Comparison of ENCODE assay signal across 17 cellular contexts in genomic region chr21:42055425-42055824, GRCh38. TPM values are rescaled to one million over a fixed set of nuclear protein-coding genes. Genes with fewer than 3 reads are reported as not detected.
A peak's percentile ranks its signal among the peaks of the same experiment; 100 is the strongest.
DNase-seq lines count a peak whose midpoint lies in the region; ATAC-seq, FAIRE-seq and TF ChIP-seq lines count a peak whose summit lies in the region.
"Had no signal": no experiment of that assay in that cellular context is flagged by ENCODE, and none has a peak within 500 bp of the region (broad histone marks: within the 10 kb centered on the region; RNA-seq: fewer than 3 reads in every experiment).

No MANE protein-coding gene starts in this region.

- H3K18ac ChIP-seq in IMR-90 (ENCODE audit: low read depth, low read length): no peak overlapping the region; the same call in 1 of the 2 replicates
- no peak overlapping the region for H3K18ac ChIP-seq in H1 (ENCODE audit: extremely low read depth, low read length)

- H3K27ac Mint-ChIP-seq in naive thymus-derived CD8-positive, alpha-beta T cell: peak overlapping the region in 6 of 10 donors; percentile 31 to 82 (median 68)
- H3K27ac Mint-ChIP-seq in progenitor cell of endocrine pancreas: no peak overlapping the region
- no peak overlapping the region for H3K27ac Mint-ChIP-seq in CD8-positive, alpha-beta T cell

- H3K36me3 ChIP-seq in IMR-90 (ENCODE audit: control insufficient read depth, insufficient read depth, low read length) (no peaks in the 10 kb centered on the region), H1 (ENCODE audit: control insufficient read depth in 2 of 4, insufficient read depth in 4 of 4, low read length in 3 of 4) (no peaks in the 10 kb centered on the region), stomach (no peaks in the 10 kb centered on the region)
- H3K36me3 ChIP-seq in CD8-positive, alpha-beta T cell (ENCODE audit: insufficient read depth, low read length): no peaks in the 10 kb centered on the region
- H3K36me3 ChIP-seq: BLaER1 treated with 17β-estradiol and CSF1 and Interleukin-3, amounts not matched to agents 10 nM and 100 nM had no signal

- peak overlapping the region; percentile 82; the same call in 2 of the 3 replicates for H2BK15ac ChIP-seq in IMR-90 (ENCODE audit: low read depth, low read length)
- no peak overlapping the region for H2BK15ac ChIP-seq in H1 (ENCODE audit: low read length)

- CTCF ChIA-PET in IMR-90 (lab: Yijun Ruan, JAX) (no interaction called here), H1 (lab: Charles Lee; ENCODE audit: partially characterized antibody) (no interaction called here)
- CTCF ChIA-PET in CD8-positive, alpha-beta T cell (lab: Charles Lee): no interaction called here

- POLR2A ChIA-PET in IMR-90 (lab: Charles Lee; ENCODE audit: unreplicated experiment) (no interaction called here), H1 (lab: Charles Lee; ENCODE audit: partially characterized antibody) (no interaction called here)
- POLR2A ChIA-PET in naive thymus-derived CD8-positive, alpha-beta T cell (lab: Charles Lee): interaction anchor here (0.6 kb wide), 1 partner anchor 8 kb away, joined by 3 read pairs; no protein-coding TSS in a partner anchor
- POLR2A ChIA-PET in CD8-positive, alpha-beta T cell (lab: Charles Lee): no interaction called here

- H3K4me3 ChIP-seq in IMR-90 (ENCODE audit: insufficient read depth, low read depth, low read length): no peak overlapping the region
- no peak overlapping the region for H3K4me3 ChIP-seq in H1 (ENCODE audit: extremely low read depth in 1 of 4, insufficient read depth in 2 of 4, low read depth in 3 of 4, low read length in 4 of 4)
- H3K4me3 ChIP-seq in stomach: no peak overlapping the region
- H3K4me3 ChIP-seq in CD8-positive, alpha-beta T cell (ENCODE audit: low read depth, low read length): no peak overlapping the region
- H3K4me3 ChIP-seq: BLaER1 treated with 17β-estradiol and CSF1 and Interleukin-3, amounts not matched to agents 10 nM and 100 nM; GM12878 had no signal

- no peak overlapping the region for H2BK12ac ChIP-seq in H1 (ENCODE audit: low read depth, low read length)

- TF ChIP-seq RAD21 in IMR-90 (IDR thresholded peaks at IDR 0.05; ENCODE audit: low read length) (no peak), H1 (IDR thresholded peaks at IDR 0.05 in 1 of 2, conservative IDR thresholded peaks at IDR 0.05 in 1 of 2; ENCODE audit: low read depth in 2 of 2, low read length in 2 of 2) (no peak)

- H3K9me1 ChIP-seq in IMR-90 (ENCODE audit: insufficient read depth, low read length): peaks cover 31% of the 10 kb centered on the region

- no peak overlapping the region for H3K4me3 Mint-ChIP-seq in naive thymus-derived CD8-positive, alpha-beta T cell
- H3K4me3 Mint-ChIP-seq in progenitor cell of endocrine pancreas (ENCODE audit: low read depth): peak overlapping the region; percentile 23
- H3K4me3 Mint-ChIP-seq in CD8-positive, alpha-beta T cell: no peak overlapping the region
- H3K4me3 Mint-ChIP-seq: B cell; CD4-positive, CD25-positive, alpha-beta regulatory T cell; H9 had no signal

- H2AK9ac ChIP-seq in IMR-90 (replicated peaks; ENCODE audit: low read depth, low read length, poor library complexity): no peak overlapping the region

- H3K4ac ChIP-seq in IMR-90 (ENCODE audit: low read depth, low read length) (peak overlapping the region; percentile 68), H1 (replicated peaks; ENCODE audit: insufficient read length, low read depth, low read length) (peak overlapping the region; percentile 49)

- H2BK20ac ChIP-seq in IMR-90 (ENCODE audit: low read depth, low read length) (no peak overlapping the region; the same call in 1 of the 2 replicates), H1 (ENCODE audit: low read length) (no peak overlapping the region)

- H3K9me3 ChIP-seq in IMR-90 (ENCODE audit: control insufficient read depth, insufficient read depth, low read length) (no peaks in the 10 kb centered on the region), H1 (ENCODE audit: insufficient read depth in 2 of 2, low read depth in 1 of 2, low read length in 1 of 2) (peaks cover 0 to 2% of the 10 kb centered on the region in 2 experiments; a peak in 1 of 4 replicates), stomach (no peaks in the 10 kb centered on the region)
- H3K9me3 ChIP-seq in CD8-positive, alpha-beta T cell (ENCODE audit: low read length): no peaks in the 10 kb centered on the region

- peaks cover 0 to 4% (median 0%) of the 10 kb centered on the region in 9 donors for H3K9me3 Mint-ChIP-seq in naive thymus-derived CD8-positive, alpha-beta T cell
- peaks cover 11% of the 10 kb centered on the region for H3K9me3 Mint-ChIP-seq in progenitor cell of endocrine pancreas (ENCODE audit: low read depth)
- H3K9me3 Mint-ChIP-seq in CD8-positive, alpha-beta T cell: no peaks in the 10 kb centered on the region
- H3K9me3 Mint-ChIP-seq: CD4-positive, CD25-positive, alpha-beta regulatory T cell had no signal

- peaks cover 4 to 13% of the 10 kb centered on the region in 2 experiments; a peak in 2 of 4 replicates for H3K79me1 ChIP-seq in IMR-90 (ENCODE audit: low read depth in 1 of 2, low read length in 2 of 2)
- no peaks in the 10 kb centered on the region for H3K79me1 ChIP-seq in H1 (ENCODE audit: low read depth, low read length)

- intact Hi-C loops in IMR-90 (cut with micrococcal nuclease) (no loop called here), stomach (cut with DNase I; ENCODE audit: low total_unique reads) (no loop called here)
- intact Hi-C loops in CD8-positive, alpha-beta T cell (cut with DNase I, micrococcal nuclease): no loop called here

- no peak overlapping the region for H2AFZ ChIP-seq in IMR-90 (replicated peaks; ENCODE audit: low read length, poor library complexity)
- H2AFZ ChIP-seq in H1 (ENCODE audit: low read length): no peak overlapping the region

- H3K27ac ChIP-seq in IMR-90 (ENCODE audit: insufficient read depth, low read length) (no peak overlapping the region), H1 (ENCODE audit: low read depth, low read length) (no peak overlapping the region), stomach (no peak overlapping the region)
- H3K27ac ChIP-seq in CD8-positive, alpha-beta T cell (ENCODE audit: low read depth, low read length): no peak overlapping the region
- H3K27ac ChIP-seq: BLaER1 treated with 17β-estradiol and CSF1 and Interleukin-3, amounts not matched to agents 10 nM and 100 nM; KMS-11 had no signal

- H4K5ac ChIP-seq in IMR-90 (ENCODE audit: low read depth, low read length): no peak overlapping the region; the same call in 1 of the 2 replicates
- no peak overlapping the region for H4K5ac ChIP-seq in H1 (ENCODE audit: insufficient read length, low read depth, low read length)

- H2AK5ac ChIP-seq in IMR-90 (ENCODE audit: low read depth, low read length): peak overlapping the region; percentile 79
- no peak overlapping the region for H2AK5ac ChIP-seq in H1 (ENCODE audit: low read depth, low read length)

- H4K20me1 ChIP-seq in IMR-90 (ENCODE audit: insufficient read depth, low read length): no peaks in the 10 kb centered on the region; the same call in 1 of the 2 replicates
- no peaks in the 10 kb centered on the region for H4K20me1 ChIP-seq in H1 (replicated peaks in 1 of 2; ENCODE audit: control insufficient read depth in 1 of 2, insufficient read depth in 2 of 2, low read length in 2 of 2)

- no peaks in the 10 kb centered on the region for H3K23me2 ChIP-seq in H1 (ENCODE audit: low read depth, low read length)

- 100% methylated on average over 3 of the region's 9 CpGs; no CpG with 5 or more reads in 1 of the 2 experiments for WGBS in IMR-90 (ENCODE audit: extremely low coverage in 2 of 2, insufficient read length in 1 of 2), 2 experiments
- WGBS in H1 (ENCODE audit: extremely low coverage in 1 of 2, insufficient coverage in 1 of 2, insufficient read length in 1 of 2, insufficient replicate concordance in 2 of 2, low coverage in 1 of 2, low lambda C conversion rate in 2 of 2, missing lambda C conversion rate in 1 of 2), 2 experiments: 84% methylated on average over 8 of the region's 9 CpGs; no CpG with 5 or more reads in 1 of the 2 experiments
- WGBS in stomach, 5 donors: 85 to 96% (median 93%) methylated on average over 9 of the region's 9 CpGs

- in situ Hi-C loops in IMR-90 (cut with MboI; ENCODE audit: low sequenced_read_pairs): no loop called here

- no peak overlapping the region for H3K9ac ChIP-seq in IMR-90 (ENCODE audit: low read depth, low read length)
- no peak overlapping the region for H3K9ac ChIP-seq in H1 (replicated peaks in 1 of 4; ENCODE audit: extremely low read depth in 1 of 4, low read depth in 3 of 4, low read length in 3 of 4)
- H3K9ac ChIP-seq: BLaER1 treated with 17β-estradiol and CSF1 and Interleukin-3, amounts not matched to agents 10 nM and 100 nM; KMS-11 had no signal

- H4K8ac ChIP-seq in IMR-90 (ENCODE audit: low read depth in 2 of 2, low read length in 2 of 2) (no peak overlapping the region; a peak in 1 of 4 replicates), H1 (ENCODE audit: extremely low read depth, insufficient read depth, low read length) (no peak overlapping the region)

- H3K36me3 Mint-ChIP-seq in naive thymus-derived CD8-positive, alpha-beta T cell: no peaks in the 10 kb centered on the region
- peaks cover 2% of the 10 kb centered on the region for H3K36me3 Mint-ChIP-seq in progenitor cell of endocrine pancreas (ENCODE audit: insufficient read depth)
- H3K36me3 Mint-ChIP-seq in CD8-positive, alpha-beta T cell: no peaks in the 10 kb centered on the region

- peaks cover 20% of the 10 kb centered on the region for H3K4me1 ChIP-seq in IMR-90 (ENCODE audit: control insufficient read depth, insufficient read depth, low read length)
- H3K4me1 ChIP-seq in H1 (replicated peaks in 1 of 4; ENCODE audit: control insufficient read depth in 3 of 4, insufficient read depth in 4 of 4, low read length in 3 of 4): peaks cover 0 to 12% (median 3%) of the 10 kb centered on the region in 4 experiments; a peak in 2 of 7 replicates
- peaks cover 31 to 42% (median 35%) of the 10 kb centered on the region in 4 donors for H3K4me1 ChIP-seq in stomach
- H3K4me1 ChIP-seq in CD8-positive, alpha-beta T cell (ENCODE audit: insufficient read depth, low read length): peaks cover 4% of the 10 kb centered on the region

- no peaks in the 10 kb centered on the region for H3K27me3 Mint-ChIP-seq in naive thymus-derived CD8-positive, alpha-beta T cell
- no peaks in the 10 kb centered on the region for H3K27me3 Mint-ChIP-seq in progenitor cell of endocrine pancreas
- no peaks in the 10 kb centered on the region for H3K27me3 Mint-ChIP-seq in CD8-positive, alpha-beta T cell (ENCODE audit: low read depth)
- H3K27me3 Mint-ChIP-seq: B cell had no signal

- TF ChIP-seq CTCF in IMR-90 (conservative IDR thresholded peaks at IDR 0.05; ENCODE audit: low read depth, low read length): no peak
- TF ChIP-seq CTCF in H1 (IDR thresholded peaks at IDR 0.05; ENCODE audit: control extremely low read depth in 1 of 3, insufficient read depth in 1 of 3, low read depth in 1 of 3, low read length in 3 of 3): no peak
- no peak for TF ChIP-seq CTCF in progenitor cell of endocrine pancreas (IDR thresholded peaks at IDR 0.05; ENCODE audit: unreplicated experiment)
- TF ChIP-seq CTCF in stomach (IDR thresholded peaks at IDR 0.05): no peak
- no peak for TF ChIP-seq CTCF in CD8-positive, alpha-beta T cell (IDR thresholded peaks at IDR 0.05)
- no peak for TF ChIP-seq CTCF in GM20000 (IDR thresholded peaks at IDR 0.05; ENCODE audit: extremely low read depth, missing control alignments)

- peaks cover 18 to 39% (median 31%) of the 10 kb centered on the region in 4 donors for H3K4me1 Mint-ChIP-seq in naive thymus-derived CD8-positive, alpha-beta T cell
- H3K4me1 Mint-ChIP-seq in progenitor cell of endocrine pancreas (ENCODE audit: low read depth): peaks cover 40% of the 10 kb centered on the region
- H3K4me1 Mint-ChIP-seq in CD8-positive, alpha-beta T cell (ENCODE audit: low read depth): peaks cover 27% of the 10 kb centered on the region

- peak overlapping the region; percentile 97 for H2BK120ac ChIP-seq in IMR-90 (ENCODE audit: low read depth, low read length)
- H2BK120ac ChIP-seq in H1 (replicated peaks; ENCODE audit: low read depth, low read length): no peak overlapping the region

- no peak overlapping the region for H3K4me2 ChIP-seq in IMR-90 (ENCODE audit: low read depth, low read length)
- no peak overlapping the region for H3K4me2 ChIP-seq in H1 (ENCODE audit: insufficient read depth in 1 of 2, low read depth in 2 of 2, low read length in 2 of 2)
- H3K4me2 ChIP-seq: BLaER1 treated with 17β-estradiol and CSF1 and Interleukin-3, amounts not matched to agents 10 nM and 100 nM; KMS-11 had no signal

- H3K27me3 ChIP-seq in IMR-90 (ENCODE audit: control insufficient read depth, insufficient read depth, low read length) (no peaks in the 10 kb centered on the region), H1 (replicated peaks in 1 of 4; ENCODE audit: control insufficient read depth in 3 of 4, extremely low read depth in 1 of 4, insufficient read depth in 3 of 4, low read length in 3 of 4) (no peaks in the 10 kb centered on the region), stomach (no peaks in the 10 kb centered on the region)
- no peaks in the 10 kb centered on the region for H3K27me3 ChIP-seq in CD8-positive, alpha-beta T cell (ENCODE audit: insufficient read depth, low read length)

- no peaks in the 10 kb centered on the region for H3K79me2 ChIP-seq in H1 (ENCODE audit: control insufficient read depth in 1 of 2, insufficient read depth in 2 of 2, low read length in 2 of 2)

- DNase-seq in IMR-90 (no peak), H1 (ENCODE audit: low read depth in 1 of 2, low spot score in 2 of 2) (no peak), progenitor cell of endocrine pancreas (ENCODE audit: low spot score, unreplicated experiment) (no peak), stomach (no peak), GM19240 (ENCODE audit: insufficient read length, low spot score) (no peak), GM20000 (ENCODE audit: low spot score) (no peak)
- no peak for DNase-seq in naive thymus-derived CD8-positive, alpha-beta T cell
- DNase-seq in CD8-positive, alpha-beta T cell: no peak
- DNase-seq: CD4-positive, CD25-positive, alpha-beta regulatory T cell; DMS79 treated with DMSO at 0.1 percent for 48 hours; GOT3; H9 had no signal

- H4K91ac ChIP-seq in IMR-90 (ENCODE audit: insufficient read depth, low read depth, low read length) (peak overlapping the region; percentile 96; the same call in 1 of the 2 replicates), H1 (replicated peaks; ENCODE audit: insufficient read length, low read length) (no peak overlapping the region)

- no peak overlapping the region for H3K23ac ChIP-seq in IMR-90 (ENCODE audit: low read depth, low read length)
- H3K23ac ChIP-seq in H1 (ENCODE audit: insufficient read length): no peak overlapping the region

- FAIRE-seq in H1 (lab: Jason Lieb, UNC): no peak
- FAIRE-seq: GM12878 had no signal

- dilution Hi-C loops in IMR-90 (cut with HindIII; ENCODE audit: low sequenced_read_pairs, unreplicated experiment): no loop called here

- ATAC-seq in IMR-90 (ENCODE audit: low read depth): no peak
- no peak for ATAC-seq in naive thymus-derived CD8-positive, alpha-beta T cell
- ATAC-seq in CD8-positive, alpha-beta T cell: no peak
- ATAC-seq: GM12878 had no signal

- no peak overlapping the region for H3K56ac ChIP-seq in IMR-90 (ENCODE audit: extremely low read depth, insufficient read depth, low read length)
- no peak overlapping the region for H3K56ac ChIP-seq in H1 (replicated peaks; ENCODE audit: insufficient read length, low read depth, low read length)

- TF ChIP-seq EP300 in H1 (IDR thresholded peaks at IDR 0.05; ENCODE audit: borderline replicate concordance in 1 of 2, low read depth in 2 of 2, low read length in 2 of 2): no peak
- TF ChIP-seq EP300 in stomach (IDR thresholded peaks at IDR 0.05): no peak

- BruUV-seq in IMR-90 (replicated peaks; lab: Mats Ljungman, UMichigan): no TSS peak

- TF ChIP-seq POLR2A in IMR-90 (IDR thresholded peaks at IDR 0.05; ENCODE audit: low read depth, low read length) (no peak), H1 (IDR thresholded peaks at IDR 0.05; ENCODE audit: control extremely low read depth in 1 of 2, low read depth in 2 of 2, low read length in 2 of 2) (no peak), stomach (IDR thresholded peaks at IDR 0.05) (no peak)

- H3K14ac ChIP-seq in IMR-90 (replicated peaks; ENCODE audit: low read depth, low read length) (0 out of 2 replicates have a peak overlapping the region, but pooled peaks have one; percentile 41), H1 (ENCODE audit: insufficient read length) (no peak overlapping the region)

- H2BK5ac ChIP-seq in IMR-90 (ENCODE audit: low read depth, low read length, poor library complexity, severe bottlenecking): no peak overlapping the region
- no peak overlapping the region for H2BK5ac ChIP-seq in H1 (ENCODE audit: low read depth, low read length)

RNA-seq across cellular contexts. Expression of gene UMODL1, which starts 15.7 kb away (rescaled TPM):
- not detected in 2 replicates for total RNA-seq in IMR-90 (2012; rRNA removed)
- polyA plus RNA-seq in IMR-90 (2012; rRNA removed): 0.02 TPM in 1 of 2 replicates, not detected in the other
- polyA plus RNA-seq in IMR-90 (2012; cell fraction: cytosol; rRNA removed): 0.03 TPM in 1 of 2 replicates, not detected in the other
- 0.04 and 0.07 TPM in 2 replicates for polyA plus RNA-seq in IMR-90 (2012; cell fraction: nucleus; rRNA removed; ENCODE audit: low replicate concordance)
- total RNA-seq in H1 (2021; fragmentation: NEBNext Ultra II Directional; extraction: Animal tissue kit (Norgen Biotek cat#: 25700)): not detected in 2 replicates
- 0.02 TPM in 1 of 2 replicates, not detected in the other for polyA plus RNA-seq in H1 (2011; rRNA removed)
- not detected for polyA plus RNA-seq in H1 (2011; cell fraction: cytosol; rRNA removed)
- polyA plus RNA-seq in H1 (2011; cell fraction: nucleus; rRNA removed): not detected
- not detected in 4 replicates for polyA plus RNA-seq in H1 (2012, experiment 1 of 2)
- polyA plus RNA-seq in H1 (2012, experiment 2 of 2): not detected
- polyA plus RNA-seq in H1 (2013, experiment 1 of 2): not detected
- not detected for polyA plus RNA-seq in H1 (2013, experiment 2 of 2)
- not detected in 2 replicates for polyA minus RNA-seq in H1 (2011; rRNA and poly(A)+ RNA removed)
- polyA minus RNA-seq in H1 (2011; cell fraction: cytosol; rRNA and poly(A)+ RNA removed): not detected
- not detected for polyA minus RNA-seq in H1 (2011; cell fraction: nucleus; rRNA and poly(A)+ RNA removed)
- total RNA-seq in naive thymus-derived CD8-positive, alpha-beta T cell: 1 to 10 TPM; 2.7 to 3.1 TPM
- under 1 TPM; 0.03 to 0.07 (median 0.06) TPM for polyA plus RNA-seq in naive thymus-derived CD8-positive, alpha-beta T cell
- total RNA-seq in progenitor cell of endocrine pancreas: 0.19 TPM in 1 of 2 replicates, not detected in the other
- total RNA-seq in stomach: under 1 TPM in 1 of 5 donors, not detected in 4; under 0.01 TPM
- not detected for polyA plus RNA-seq in stomach
- under 1 TPM; 0.50 to 0.54 TPM for total RNA-seq in CD8-positive, alpha-beta T cell
- total RNA-seq: A172, H9 had no signal

RNA-seq across cellular contexts. Expression of gene ZBTB21, which starts 45.3 kb away (rescaled TPM):
- total RNA-seq in IMR-90 (2012; rRNA removed) (12.0 and 13.6 TPM in 2 replicates), progenitor cell of endocrine pancreas (15.7 and 18.6 TPM in 2 replicates), stomach (10 to 100 TPM in 2 of 5 donors, 1 to 10 TPM in 3; 4.3 to 18.7 (median 6.7) TPM)
- polyA plus RNA-seq in IMR-90 (2012; rRNA removed) (6.8 and 7.8 TPM in 2 replicates), H1 (2011; rRNA removed) (3.9 and 4.0 TPM in 2 replicates), stomach (1 to 10 TPM; 1.9 to 4.7 (median 2.4) TPM)
- polyA plus RNA-seq in IMR-90 (2012; cell fraction: cytosol; rRNA removed): 2.4 and 2.8 TPM in 2 replicates
- 4.6 and 22.7 TPM in 2 replicates for polyA plus RNA-seq in IMR-90 (2012; cell fraction: nucleus; rRNA removed; ENCODE audit: low replicate concordance)
- 16.2 and 17.8 TPM in 2 replicates for total RNA-seq in H1 (2021; fragmentation: NEBNext Ultra II Directional; extraction: Animal tissue kit (Norgen Biotek cat#: 25700))
- polyA plus RNA-seq in H1 (2011; cell fraction: cytosol; rRNA removed): 3.8 TPM
- 8.8 TPM for polyA plus RNA-seq in H1 (2011; cell fraction: nucleus; rRNA removed)
- 5.4 to 8.5 TPM (median 6.6 TPM) in 4 replicates for polyA plus RNA-seq in H1 (2012, experiment 1 of 2)
- polyA plus RNA-seq in H1 (2012, experiment 2 of 2): 0.37 TPM
- 7.4 TPM for polyA plus RNA-seq in H1 (2013, experiment 1 of 2)
- polyA plus RNA-seq in H1 (2013, experiment 2 of 2): 7.1 TPM
- 16.0 and 24.5 TPM in 2 replicates for polyA minus RNA-seq in H1 (2011; rRNA and poly(A)+ RNA removed)
- 12.4 TPM for polyA minus RNA-seq in H1 (2011; cell fraction: cytosol; rRNA and poly(A)+ RNA removed)
- 24.6 TPM for polyA minus RNA-seq in H1 (2011; cell fraction: nucleus; rRNA and poly(A)+ RNA removed)
- total RNA-seq in naive thymus-derived CD8-positive, alpha-beta T cell: 10 to 100 TPM; 29.4 to 33.3 TPM
- polyA plus RNA-seq in naive thymus-derived CD8-positive, alpha-beta T cell: 1 to 10 TPM; 4.2 to 6.3 (median 4.7) TPM
- 100 to 1,000 TPM; 130 to 141 TPM for total RNA-seq in CD8-positive, alpha-beta T cell

Comparison
In these comparisons a context has a peak if more than half of its experiments do, and no peak if none do; other contexts are left out.
1. H3K27ac Mint-ChIP-seq: peak in naive thymus-derived CD8-positive, alpha-beta T cell (6 of 10); none in progenitor cell of endocrine pancreas (single experiment) and CD8-positive, alpha-beta T cell (single experiment).